In the genomic region with DNA sequence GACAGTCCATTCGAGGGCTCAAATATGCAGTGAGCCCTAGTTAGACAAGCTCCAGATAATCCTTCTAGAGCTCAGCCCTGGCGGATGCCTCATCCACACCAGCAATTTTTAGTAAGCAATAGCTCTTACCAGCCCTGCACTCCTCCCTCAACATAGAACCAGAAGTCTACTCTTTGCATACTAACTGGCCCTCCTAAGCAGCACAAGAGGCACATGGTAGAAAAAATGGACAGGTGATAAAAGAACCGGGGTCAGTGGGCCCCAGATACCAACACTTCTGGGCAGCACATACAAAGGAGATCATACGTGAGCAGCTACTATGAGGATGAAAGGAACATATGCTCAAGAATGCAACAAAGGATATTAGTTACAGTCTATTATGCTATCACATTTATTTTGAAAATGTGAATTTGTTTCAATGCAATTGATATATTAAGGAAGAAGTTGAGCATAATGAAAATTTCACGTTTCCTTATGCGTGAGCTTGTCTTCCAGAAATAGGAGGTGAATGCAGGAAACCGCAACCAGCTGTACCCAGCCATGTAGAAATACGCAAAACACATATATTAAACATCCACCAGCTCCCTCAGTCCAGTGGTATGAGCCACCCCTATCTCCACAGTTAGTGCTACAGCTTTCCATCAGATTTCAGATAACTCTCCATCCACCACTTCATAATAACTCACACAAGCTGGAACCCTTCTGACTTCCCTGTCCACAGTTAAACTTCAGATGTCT, we compare ENCODE assay signal across 23 cellular contexts. TPM values are rescaled to one million over a fixed set of nuclear protein-coding genes. Genes with fewer than 3 reads are reported as not detected.
A peak's percentile ranks its signal among the peaks of the same experiment; 100 is the strongest.
DNase-seq lines count a peak whose midpoint lies in the region; ATAC-seq, FAIRE-seq and TF ChIP-seq lines count a peak whose summit lies in the region.
"Had no signal": no experiment of that assay in that cellular context is flagged by ENCODE, and none has a peak within 500 bp of the region (broad histone marks: within the 10 kb centered on the region; RNA-seq: fewer than 3 reads in every experiment).

No MANE protein-coding gene starts in this region.

- H2AFZ ChIP-seq in OCI-LY1 (ENCODE audit: low read length): no peak overlapping the region

- DNase-seq in GM19239 (ENCODE audit: insufficient read length, low spot score): no peak
- DNase-seq in osteocyte (ENCODE audit: extremely low spot score, unreplicated experiment): no peak
- no peak for DNase-seq in stimulated activated naive CD8-positive, alpha-beta T cell treated with anti-CD3 and anti-CD28 coated beads, Interleukin-15, amount 100 ng/mL, for 72 hours
- no peak for DNase-seq in RKO (ENCODE audit: low spot score)
- DNase-seq: ACHN; activated CD4-positive, CD25-positive, alpha-beta regulatory T cell treated with anti-CD3 and anti-CD28 coated beads, Interleukin-2, amount 50 U/mL, for 72 hours; CD4-positive, CD25-positive, alpha-beta regulatory T cell; hippocampal formation; IMR-90; lower lobe of right lung; MG63; NCI-H1694 treated with DMSO at 0.1 percent for 48 hours; NCI-H2227 treated with DMSO at 0.1 percent for 48 hours; NCI-H774; right lobe of liver; testis had no signal

- H3K4me3 ChIP-seq in DOHH2 (ENCODE audit: low read length) (peak overlapping the region; percentile 63), OCI-LY1 (ENCODE audit: low read depth, low read length, poor library complexity, severe bottlenecking) (no peak overlapping the region)
- H3K4me3 ChIP-seq: coronary artery, lower lobe of right lung, MG63, right lobe of liver, testis had no signal

- no peaks in the 10 kb centered on the region for H3K27me3 Mint-ChIP-seq in osteocyte (ENCODE audit: unreplicated experiment)
- H3K27me3 Mint-ChIP-seq in stimulated activated naive CD8-positive, alpha-beta T cell treated with anti-CD3 and anti-CD28 coated beads, Interleukin-15, amount 100 ng/mL, for 72 hours: no peaks in the 10 kb centered on the region
- H3K27me3 Mint-ChIP-seq: CD4-positive, CD25-positive, alpha-beta regulatory T cell had no signal

- FAIRE-seq in GM19239 (lab: Jason Lieb, UNC): peak; percentile 11
- FAIRE-seq: islet of Langerhans had no signal

- H3K79me2 ChIP-seq in DOHH2 (ENCODE audit: control insufficient read depth, low read length): peaks cover 18% of the 10 kb centered on the region
- H3K79me2 ChIP-seq in OCI-LY1 (ENCODE audit: insufficient read depth, low read length): no peaks in the 10 kb centered on the region

- peak; percentile 52 for ATAC-seq in HG02623 (IDR thresholded peaks at IDR 0.05; ENCODE audit: unreplicated experiment)
- no peak for ATAC-seq in stimulated activated naive CD8-positive, alpha-beta T cell treated with anti-CD3 and anti-CD28 coated beads, Interleukin-15, amount 100 ng/mL, for 72 hours
- no peak for ATAC-seq in GM21576 (IDR thresholded peaks at IDR 0.05; ENCODE audit: unreplicated experiment)
- ATAC-seq: lower lobe of right lung, Panc1, right lobe of liver had no signal

- H4K20me1 ChIP-seq in DOHH2 (ENCODE audit: control insufficient read depth, insufficient read depth, low read depth, low read length): no peaks in the 10 kb centered on the region
- no peaks in the 10 kb centered on the region for H4K20me1 ChIP-seq in OCI-LY1 (ENCODE audit: insufficient read depth, low read length)

- H3K9me3 Mint-ChIP-seq in osteocyte (ENCODE audit: unreplicated experiment): no peaks in the 10 kb centered on the region
- H3K9me3 Mint-ChIP-seq in stimulated activated naive CD8-positive, alpha-beta T cell treated with anti-CD3 and anti-CD28 coated beads, Interleukin-15, amount 100 ng/mL, for 72 hours: no peaks in the 10 kb centered on the region
- H3K9me3 Mint-ChIP-seq: CD4-positive, CD25-positive, alpha-beta regulatory T cell had no signal

- H3K9me3 ChIP-seq in DOHH2 (ENCODE audit: control insufficient read depth, insufficient read depth, low read length) (no peaks in the 10 kb centered on the region), OCI-LY1 (ENCODE audit: low read length) (no peaks in the 10 kb centered on the region)
- H3K9me3 ChIP-seq: lower lobe of right lung, MG63, right lobe of liver, testis had no signal

- H3K27me3 ChIP-seq in DOHH2 (ENCODE audit: control insufficient read depth, low read length): no peaks in the 10 kb centered on the region
- no peaks in the 10 kb centered on the region for H3K27me3 ChIP-seq in OCI-LY1 (ENCODE audit: insufficient read depth, low read length)
- H3K27me3 ChIP-seq: MG63, right lobe of liver, testis had no signal

- no peak overlapping the region for H3K9ac ChIP-seq in OCI-LY1 (ENCODE audit: low read length)

- H3F3A ChIP-seq in DOHH2 (ENCODE audit: control insufficient read depth, insufficient read depth): 0 out of 2 replicates have a peak, but pooled peaks cover 5% of the 10 kb centered on the region
- H3F3A ChIP-seq in OCI-LY1 (ENCODE audit: insufficient read depth, low read length): no peaks in the 10 kb centered on the region

- H3K4me3 Mint-ChIP-seq in osteocyte (ENCODE audit: unreplicated experiment): no peak overlapping the region
- no peak overlapping the region for H3K4me3 Mint-ChIP-seq in stimulated activated naive CD8-positive, alpha-beta T cell treated with anti-CD3 and anti-CD28 coated beads, Interleukin-15, amount 100 ng/mL, for 72 hours
- H3K4me3 Mint-ChIP-seq: CD4-positive, CD25-positive, alpha-beta regulatory T cell had no signal

- no peaks in the 10 kb centered on the region for H3K36me3 Mint-ChIP-seq in osteocyte (ENCODE audit: unreplicated experiment)
- H3K36me3 Mint-ChIP-seq: CD4-positive, CD25-positive, alpha-beta regulatory T cell had no signal

- H3K4me2 ChIP-seq in DOHH2 (ENCODE audit: low read length) (peak overlapping the region; percentile 74), OCI-LY1 (ENCODE audit: low read length) (no peak overlapping the region; the same call in 1 of the 2 replicates)

- no peak overlapping the region for H3K27ac Mint-ChIP-seq in osteocyte (ENCODE audit: unreplicated experiment)
- no peak overlapping the region for H3K27ac Mint-ChIP-seq in stimulated activated naive CD8-positive, alpha-beta T cell treated with anti-CD3 and anti-CD28 coated beads, Interleukin-15, amount 100 ng/mL, for 72 hours
- H3K27ac Mint-ChIP-seq: CD4-positive, CD25-positive, alpha-beta regulatory T cell had no signal

- TF ChIP-seq CTCF in DOHH2 (IDR thresholded peaks at IDR 0.05; ENCODE audit: low read depth, low read length, poor library complexity, severe bottlenecking) (no peak), OCI-LY1 (IDR thresholded peaks at IDR 0.05; ENCODE audit: low read length) (no peak), osteocyte (IDR thresholded peaks at IDR 0.05) (no peak)

- H3K4me1 Mint-ChIP-seq in osteocyte (ENCODE audit: unreplicated experiment): peaks cover 12% of the 10 kb centered on the region
- H3K4me1 Mint-ChIP-seq in stimulated activated naive CD8-positive, alpha-beta T cell treated with anti-CD3 and anti-CD28 coated beads, Interleukin-15, amount 100 ng/mL, for 72 hours: no peaks in the 10 kb centered on the region
- H3K4me1 Mint-ChIP-seq: CD4-positive, CD25-positive, alpha-beta regulatory T cell had no signal

- peak overlapping the region; percentile 94 for H3K27ac ChIP-seq in DOHH2 (ENCODE audit: low read depth, low read length)
- H3K27ac ChIP-seq in OCI-LY1 (ENCODE audit: low read depth, low read length, poor library complexity, severe bottlenecking): peak overlapping the region; percentile 55
- H3K27ac ChIP-seq: coronary artery, lower lobe of right lung, right lobe of liver, testis had no signal

- H3K9me2 ChIP-seq in DOHH2 (replicated peaks; ENCODE audit: control insufficient read depth, low read length): no peaks in the 10 kb centered on the region
- no peaks in the 10 kb centered on the region for H3K9me2 ChIP-seq in OCI-LY1 (ENCODE audit: low read depth, low read length)

- H3K36me3 ChIP-seq in DOHH2 (ENCODE audit: control insufficient read depth, low read length) (no peaks in the 10 kb centered on the region), OCI-LY1 (ENCODE audit: insufficient read depth, low read length) (no peaks in the 10 kb centered on the region)
- H3K36me3 ChIP-seq: lower lobe of right lung, MG63, right lobe of liver had no signal

- H3K4me1 ChIP-seq in DOHH2 (ENCODE audit: control insufficient read depth, low read length): peaks cover 70% of the 10 kb centered on the region
- H3K4me1 ChIP-seq in OCI-LY1 (ENCODE audit: insufficient read depth, low read length, severe bottlenecking): peaks cover 22% of the 10 kb centered on the region
- H3K4me1 ChIP-seq: lower lobe of right lung, right lobe of liver, testis had no signal

RNA-seq across cellular contexts. Expression of a gene that starts 34.2 kb away (rescaled TPM):
- total RNA-seq in osteocyte: 98.0 and 101 TPM in 2 replicates
- total RNA-seq: CD4-positive, CD25-positive, alpha-beta regulatory T cell had no signal
